In genomic region chr2:44950646-44951045, GRCh38 we compare ENCODE assay signal across 21 cellular contexts. TPM values are rescaled to one million over a fixed set of nuclear protein-coding genes. Genes with fewer than 3 reads are reported as not detected.
"Had no signal": no experiment of that assay in that cellular context is flagged by ENCODE, and none has a peak within 500 bp of the region (broad histone marks: within the 10 kb centered on the region; RNA-seq: fewer than 3 reads in every experiment).

No MANE protein-coding gene starts in this region.

- DNase-seq: activated T-cell treated with anti-CD3 and anti-CD28 coated beads, Interleukin-2, amount 50 U/mL, for 1 hour; colonic mucosa; effector memory CD8-positive, alpha-beta T cell; left cardiac atrium; midbrain; natural killer cell; small intestine; stimulated activated CD4-positive, alpha-beta T cell treated with anti-CD3 and anti-CD28 coated beads, Interleukin-2, amount 100 ng/mL, for 24 hours; stomach had no signal

- ATAC-seq: activated naive CD4-positive, alpha-beta T cell treated with anti-CD3 and anti-CD28 coated beads, Interleukin-2, amount 50 U/mL, for 72 hours; effector memory CD8-positive, alpha-beta T cell; left cardiac atrium; natural killer cell; sciatic nerve; stimulated activated effector memory CD8-positive, alpha-beta T cell treated with anti-CD3 and anti-CD28 coated beads, Interleukin-12 subunit alpha, Interleukin-12 subunit beta, amount 100 ng/mL, for 72 hours had no signal

- H3K9me3 Mint-ChIP-seq: activated naive CD4-positive, alpha-beta T cell treated with anti-CD3 and anti-CD28 coated beads, Interleukin-2, amount 50 U/mL, for 72 hours; central memory CD8-positive, alpha-beta T cell; effector memory CD8-positive, alpha-beta T cell; natural killer cell; stimulated activated effector memory CD8-positive, alpha-beta T cell treated with anti-CD3 and anti-CD28 coated beads, Interleukin-12 subunit alpha, Interleukin-12 subunit beta, amount 100 ng/mL, for 72 hours; T-helper 2 cell treated with Interferon-gamma antibody and Interleukin-4, amounts not matched to agents 5 μg/mL and 100 μg/mL, for 36 hours had no signal

- H3K4me3 Mint-ChIP-seq: central memory CD8-positive, alpha-beta T cell; natural killer cell; stimulated activated effector memory CD8-positive, alpha-beta T cell treated with anti-CD3 and anti-CD28 coated beads, Interleukin-12 subunit alpha, Interleukin-12 subunit beta, amount 100 ng/mL, for 72 hours; T-helper 2 cell treated with Interferon-gamma antibody and Interleukin-4, amounts not matched to agents 5 μg/mL and 100 μg/mL, for 36 hours had no signal

- H3K9me3 ChIP-seq: colonic mucosa, esophagus muscularis mucosa, stomach, suprapubic skin, tibial nerve had no signal

- H3K27ac Mint-ChIP-seq: activated naive CD4-positive, alpha-beta T cell treated with anti-CD3 and anti-CD28 coated beads, Interleukin-2, amount 50 U/mL, for 72 hours; effector memory CD8-positive, alpha-beta T cell; natural killer cell; stimulated activated effector memory CD8-positive, alpha-beta T cell treated with anti-CD3 and anti-CD28 coated beads, Interleukin-12 subunit alpha, Interleukin-12 subunit beta, amount 100 ng/mL, for 72 hours; T-helper 2 cell treated with Interferon-gamma antibody and Interleukin-4, amounts not matched to agents 5 μg/mL and 100 μg/mL, for 36 hours had no signal

- H3K27ac ChIP-seq: colonic mucosa, dorsolateral prefrontal cortex, esophagus muscularis mucosa, stomach, suprapubic skin, tibial nerve had no signal

- H3K36me3 Mint-ChIP-seq: natural killer cell; stimulated activated effector memory CD8-positive, alpha-beta T cell treated with anti-CD3 and anti-CD28 coated beads, Interleukin-12 subunit alpha, Interleukin-12 subunit beta, amount 100 ng/mL, for 72 hours had no signal

- H3K4me3 ChIP-seq: colonic mucosa, dorsolateral prefrontal cortex, esophagus muscularis mucosa, stomach, suprapubic skin, tibial nerve had no signal

RNA-seq across cellular contexts. Expression of gene SIX3, which starts 9.1 kb away (rescaled TPM):
- total RNA-seq: activated naive CD4-positive, alpha-beta T cell treated with anti-CD3 and anti-CD28 coated beads, Interleukin-2, amount 50 U/mL, for 72 hours; aorta; colonic mucosa; left cardiac atrium; liver; omental fat pad; sciatic nerve; stomach had no signal
- polyA plus RNA-seq: aorta, liver, small intestine, stomach had no signal

RNA-seq across cellular contexts. Expression of gene SIX2, which starts 58.6 kb away (rescaled TPM):
- total RNA-seq: activated naive CD4-positive, alpha-beta T cell treated with anti-CD3 and anti-CD28 coated beads, Interleukin-2, amount 50 U/mL, for 72 hours; liver; natural killer cell had no signal
- polyA plus RNA-seq: liver had no signal
